11 cellular contexts compared by ENCODE assay signal in the genomic region with DNA sequence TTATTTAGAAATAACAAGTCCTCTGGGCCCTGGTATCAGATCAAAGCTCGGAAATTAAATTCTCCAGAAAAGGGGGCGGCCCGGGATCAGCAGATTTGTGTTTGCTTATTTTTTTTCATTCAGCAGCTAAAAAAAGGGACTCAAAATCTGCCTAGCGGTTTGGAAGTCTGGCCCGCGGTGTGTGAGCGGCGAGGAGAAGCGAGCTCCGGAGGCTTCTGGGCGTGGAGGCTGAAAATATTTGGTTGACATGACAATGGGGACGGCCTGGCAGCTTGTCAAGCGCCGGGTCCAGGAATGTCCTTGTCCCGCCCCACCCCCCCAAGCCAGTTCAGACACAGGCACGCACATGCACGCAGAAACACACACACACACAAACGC. TPM values are rescaled to one million over a fixed set of nuclear protein-coding genes. Genes with fewer than 3 reads are reported as not detected.
A peak's percentile ranks its signal among the peaks of the same experiment; 100 is the strongest.
DNase-seq lines count a peak whose midpoint lies in the region; ATAC-seq and TF ChIP-seq lines count a peak whose summit lies in the region.
"Had no signal": no experiment of that assay in that cellular context is flagged by ENCODE, and none has a peak within 500 bp of the region (broad histone marks: within the 10 kb centered on the region; RNA-seq: fewer than 3 reads in every experiment).

No MANE protein-coding gene starts in this region.

- H3K79me2 ChIP-seq in neural progenitor cell (ENCODE audit: low read depth), result no peaks in the 10 kb centered on the region

- no peak overlapping the region for H3K27ac Mint-ChIP-seq in neural progenitor cell
- H3K27ac Mint-ChIP-seq: CD4-positive, alpha-beta T cell had no signal

- TF ChIP-seq CTCF in neural progenitor cell (IDR thresholded peaks at IDR 0.05), result no peak

- no peaks in the 10 kb centered on the region for H4K20me1 ChIP-seq in neural progenitor cell (ENCODE audit: low read depth)

- H3K27ac ChIP-seq in neural progenitor cell, result no peak overlapping the region

- no peak overlapping the region for H3K9ac ChIP-seq in neural progenitor cell

- peak overlapping the region; percentile 98 for H3K4me2 ChIP-seq in neural progenitor cell

- peaks cover 30% of the 10 kb centered on the region for H3K4me1 Mint-ChIP-seq in neural progenitor cell

- no peak for ATAC-seq in GM18861 (IDR thresholded peaks at IDR 0.05; ENCODE audit: unreplicated experiment)
- ATAC-seq in HG03108 (IDR thresholded peaks at IDR 0.05; ENCODE audit: unreplicated experiment), result no peak
- ATAC-seq in GM18907 (IDR thresholded peaks at IDR 0.05; ENCODE audit: unreplicated experiment), result no peak

- peak overlapping the region; percentile 52 for H3K4me3 ChIP-seq in neural progenitor cell

- H3K9me3 Mint-ChIP-seq in neural progenitor cell, result peaks cover 9% of the 10 kb centered on the region
- H3K9me3 Mint-ChIP-seq: CD4-positive, alpha-beta T cell had no signal

- peaks cover 2% of the 10 kb centered on the region for H3K36me3 Mint-ChIP-seq in neural progenitor cell

- H3K4me1 ChIP-seq in neural progenitor cell, result peaks cover 6% of the 10 kb centered on the region

- DNase-seq in AG08396 (ENCODE audit: low spot score) (peak; percentile 63), M059J (ENCODE audit: low read depth) (peak; percentile 36), epidermal melanocyte (ENCODE audit: insufficient read length, low spot score) (peak; percentile 43), neural progenitor cell (ENCODE audit: low spot score) (peak; percentile 46), NCI-H1105 treated with DMSO at 0.1 percent for 48 hours (lab: John Stamatoyannopoulos, UW) (no peak)
- DNase-seq: NCI-H510A had no signal

- peak overlapping the region; percentile 27 for H3K4me3 Mint-ChIP-seq in neural progenitor cell
- H3K4me3 Mint-ChIP-seq: CD4-positive, alpha-beta T cell had no signal

- peaks cover 24% of the 10 kb centered on the region for H3F3A ChIP-seq in neural progenitor cell (ENCODE audit: low read depth)

- peak overlapping the region; percentile 95 for H2AFZ ChIP-seq in neural progenitor cell (replicated peaks)

- H3K27me3 Mint-ChIP-seq in neural progenitor cell (ENCODE audit: insufficient read depth, low read depth), result peaks cover 29% of the 10 kb centered on the region
- H3K27me3 Mint-ChIP-seq: CD4-positive, alpha-beta T cell had no signal

- no peaks in the 10 kb centered on the region for H3K36me3 ChIP-seq in neural progenitor cell

- H3K27me3 ChIP-seq in neural progenitor cell, result no peaks in the 10 kb centered on the region

- no peaks in the 10 kb centered on the region for H3K9me3 ChIP-seq in neural progenitor cell (ENCODE audit: low read depth)

RNA-seq across cellular contexts. Expression of gene FOXL3, which starts 43.4 kb away (rescaled TPM):
- total RNA-seq in M059J (2014; rRNA removed; shearing (Covaris generic)), result not detected in 2 replicates
- total RNA-seq in neural progenitor cell (ENCODE audit: low replicate concordance), result not detected in 2 replicates
- total RNA-seq: CD4-positive, alpha-beta T cell; cerebellum had no signal
